Comparison of ENCODE assay signal across 22 cellular contexts in the genomic region with DNA sequence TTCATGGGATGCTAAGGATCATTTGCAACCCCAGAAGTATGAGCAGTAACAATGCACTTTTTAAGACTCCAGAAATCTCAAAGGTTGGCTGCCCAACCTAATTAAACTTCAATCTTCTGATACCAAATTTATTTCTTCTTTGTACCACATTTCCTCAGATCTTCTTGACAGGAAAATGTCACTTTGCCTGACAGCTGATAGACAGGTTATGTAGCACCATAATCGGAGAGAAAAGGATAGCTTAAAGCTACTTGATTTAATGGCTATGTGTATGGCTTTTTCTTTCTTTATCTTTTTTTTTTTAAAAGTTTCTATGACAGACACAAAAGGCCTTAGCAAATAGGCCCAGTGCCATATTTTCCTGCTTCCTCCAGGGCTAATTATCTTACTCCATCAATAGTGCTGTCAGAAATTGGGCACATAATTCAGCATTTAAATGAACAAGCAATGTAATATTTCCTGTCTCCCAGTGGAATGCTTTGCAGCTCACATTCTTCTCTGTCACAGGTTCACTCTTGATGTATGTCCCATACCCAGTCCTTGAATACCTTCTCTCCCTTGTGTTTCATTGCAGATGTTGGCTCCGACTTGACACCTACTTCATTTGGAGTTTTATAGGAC.
DNase-seq lines count a peak whose midpoint lies in the region; ATAC-seq and TF ChIP-seq lines count a peak whose summit lies in the region.
"Had no signal": no experiment of that assay in that cellular context is flagged by ENCODE, and none has a peak within 500 bp of the region (broad histone marks: within the 10 kb centered on the region; RNA-seq: fewer than 3 reads in every experiment).

No MANE protein-coding gene starts in this region.

- H3K27ac ChIP-seq in SU-DHL-6 (ENCODE audit: low read depth, low read length): no peak overlapping the region
- no peak overlapping the region for H3K27ac ChIP-seq in upper lobe of right lung
- H3K27ac ChIP-seq: 22Rv1; BLaER1 treated with 17β-estradiol and CSF1 and Interleukin-3, amounts not matched to agents 10 nM and 100 nM had no signal

- H3K4me1 Mint-ChIP-seq in activated CD8-positive, alpha-beta T cell treated with anti-CD3 and anti-CD28 coated beads, Interleukin-2, amount 10 ng/mL, durations not matched to agents 7 days and 5 days (ENCODE audit: low read depth): no peaks in the 10 kb centered on the region
- H3K4me1 Mint-ChIP-seq: CD8-positive, alpha-beta memory T cell had no signal

- H3K4me1 ChIP-seq in upper lobe of right lung: no peaks in the 10 kb centered on the region
- H3K4me1 ChIP-seq: BLaER1 treated with 17β-estradiol and CSF1 and Interleukin-3, amounts not matched to agents 10 nM and 100 nM had no signal

- peak overlapping the region; percentile 13 for H2AFZ ChIP-seq in SU-DHL-6 (ENCODE audit: low read depth, low read length, severe bottlenecking)

- H3K27me3 ChIP-seq in SU-DHL-6 (ENCODE audit: low read length) (no peaks in the 10 kb centered on the region), upper lobe of right lung (no peaks in the 10 kb centered on the region)
- H3K27me3 ChIP-seq: BLaER1 treated with 17β-estradiol and CSF1 and Interleukin-3, amounts not matched to agents 10 nM and 100 nM had no signal

- no peaks in the 10 kb centered on the region for H3F3A ChIP-seq in SU-DHL-6 (ENCODE audit: insufficient read depth)

- H3K27me3 Mint-ChIP-seq in activated CD8-positive, alpha-beta T cell treated with anti-CD3 and anti-CD28 coated beads, Interleukin-2, amount 10 ng/mL, durations not matched to agents 7 days and 5 days (ENCODE audit: low read depth): no peaks in the 10 kb centered on the region
- H3K27me3 Mint-ChIP-seq: CD8-positive, alpha-beta memory T cell had no signal

- no peaks in the 10 kb centered on the region for H3K79me2 ChIP-seq in SU-DHL-6 (ENCODE audit: insufficient read depth, low read length)

- H3K9me2 ChIP-seq in SU-DHL-6 (replicated peaks; ENCODE audit: insufficient read depth, low read length): no peaks in the 10 kb centered on the region

- CTCF ChIA-PET in activated CD8-positive, alpha-beta T cell treated with anti-CD3 and anti-CD28 coated beads, Interleukin-2, amount 10 ng/mL, durations not matched to agents 7 days and 5 days (lab: Charles Lee): no interaction called here

- intact Hi-C loops in upper lobe of right lung (cut with DNase I): no loop called here

- no peak overlapping the region for H3K9ac ChIP-seq in SU-DHL-6 (ENCODE audit: low read length)
- H3K9ac ChIP-seq: BLaER1 treated with 17β-estradiol and CSF1 and Interleukin-3, amounts not matched to agents 10 nM and 100 nM had no signal

- POLR2A ChIA-PET in activated CD8-positive, alpha-beta T cell treated with anti-CD3 and anti-CD28 coated beads, Interleukin-2, amount 10 ng/mL, durations not matched to agents 7 days and 5 days (lab: Charles Lee): no interaction called here

- TF ChIP-seq CTCF in SU-DHL-6 (IDR thresholded peaks at IDR 0.05; ENCODE audit: insufficient read depth, low read length, poor library complexity, severe bottlenecking): no peak
- TF ChIP-seq CTCF in upper lobe of right lung (IDR thresholded peaks at IDR 0.05): no peak

- H3K36me3 ChIP-seq in SU-DHL-6 (ENCODE audit: low read length) (no peaks in the 10 kb centered on the region), upper lobe of right lung (no peaks in the 10 kb centered on the region)
- H3K36me3 ChIP-seq: BLaER1 treated with 17β-estradiol and CSF1 and Interleukin-3, amounts not matched to agents 10 nM and 100 nM had no signal

- no peak for ATAC-seq in activated CD8-positive, alpha-beta T cell treated with anti-CD3 and anti-CD28 coated beads, Interleukin-2, amount 10 ng/mL, durations not matched to agents 7 days and 5 days
- ATAC-seq in upper lobe of right lung (no peak), GM19328 (IDR thresholded peaks at IDR 0.05; ENCODE audit: unreplicated experiment) (no peak), GM18861 (IDR thresholded peaks at IDR 0.05; ENCODE audit: unreplicated experiment) (no peak)
- ATAC-seq: HepG2 had no signal

- H3K4me2 ChIP-seq in SU-DHL-6 (ENCODE audit: low read depth, low read length, poor library complexity, severe bottlenecking): no peak overlapping the region
- H3K4me2 ChIP-seq: BLaER1 treated with 17β-estradiol and CSF1 and Interleukin-3, amounts not matched to agents 10 nM and 100 nM had no signal

- H3K27ac Mint-ChIP-seq in activated CD8-positive, alpha-beta T cell treated with anti-CD3 and anti-CD28 coated beads, Interleukin-2, amount 10 ng/mL, durations not matched to agents 7 days and 5 days: no peak overlapping the region
- H3K27ac Mint-ChIP-seq: CD8-positive, alpha-beta memory T cell had no signal

- no peaks in the 10 kb centered on the region for H3K36me3 Mint-ChIP-seq in activated CD8-positive, alpha-beta T cell treated with anti-CD3 and anti-CD28 coated beads, Interleukin-2, amount 10 ng/mL, durations not matched to agents 7 days and 5 days (ENCODE audit: low read depth)
- H3K36me3 Mint-ChIP-seq: CD8-positive, alpha-beta memory T cell had no signal

- H3K4me3 ChIP-seq in SU-DHL-6 (ENCODE audit: insufficient read depth, low read length, poor library complexity, severe bottlenecking) (no peak overlapping the region), upper lobe of right lung (no peak overlapping the region)
- H3K4me3 ChIP-seq: BLaER1 treated with 17β-estradiol and CSF1 and Interleukin-3, amounts not matched to agents 10 nM and 100 nM had no signal

- no peaks in the 10 kb centered on the region for H4K20me1 ChIP-seq in SU-DHL-6 (ENCODE audit: low read depth, low read length)
- H4K20me1 ChIP-seq: BLaER1 treated with 17β-estradiol and CSF1 and Interleukin-3, amounts not matched to agents 10 nM and 100 nM had no signal

- peak; percentile 0 for DNase-seq in NCI-H748 (lab: John Stamatoyannopoulos, UW; ENCODE audit: unreplicated experiment)
- no peak for DNase-seq in NCI-H748 treated with DMSO at 0.1 percent for 48 hours (lab: John Stamatoyannopoulos, UW)
- DNase-seq in iPS-NIHi11 (ENCODE audit: low spot score): peak; percentile 13
- DNase-seq in activated CD8-positive, alpha-beta T cell treated with anti-CD3 and anti-CD28 coated beads, Interleukin-2, amount 10 ng/mL, durations not matched to agents 7 days and 5 days: no peak
- DNase-seq in upper lobe of right lung: no peak
- DNase-seq: Calu3; CD8-positive, alpha-beta memory T cell; DMS153; KBM-7; MM.1S; NCI-H1048; NCI-H1417 treated with DMSO at 0.1 percent for 48 hours; NCI-H1930; NCI-H2227 treated with DMSO at 0.1 percent for 48 hours; NCI-H524; Right ventricle myocardium superior had no signal

- peaks cover 4% of the 10 kb centered on the region for H3K9me3 Mint-ChIP-seq in activated CD8-positive, alpha-beta T cell treated with anti-CD3 and anti-CD28 coated beads, Interleukin-2, amount 10 ng/mL, durations not matched to agents 7 days and 5 days (ENCODE audit: insufficient read depth)

- no peaks in the 10 kb centered on the region for H3K9me3 ChIP-seq in SU-DHL-6 (ENCODE audit: insufficient read depth, low read length)
- no peaks in the 10 kb centered on the region for H3K9me3 ChIP-seq in upper lobe of right lung
- H3K9me3 ChIP-seq: BLaER1 treated with 17β-estradiol and CSF1 and Interleukin-3, amounts not matched to agents 10 nM and 100 nM had no signal

- no peak overlapping the region for H3K4me3 Mint-ChIP-seq in activated CD8-positive, alpha-beta T cell treated with anti-CD3 and anti-CD28 coated beads, Interleukin-2, amount 10 ng/mL, durations not matched to agents 7 days and 5 days
- H3K4me3 Mint-ChIP-seq: CD8-positive, alpha-beta memory T cell had no signal

Comparison
In these comparisons a context has a peak if more than half of its experiments do, and no peak if none do; other contexts are left out.
1. DNase-seq: peak in NCI-H748 (single experiment) and iPS-NIHi11 (single experiment); none in NCI-H748 treated with DMSO at 0.1 percent for 48 hours (single experiment), activated CD8-positive, alpha-beta T cell treated with anti-CD3 and anti-CD28 coated beads, Interleukin-2, amount 10 ng/mL, durations not matched to agents 7 days and 5 days (single experiment) and upper lobe of right lung (single experiment).